1 cellular context compared by ENCODE assay signal in genomic region chr4:127782275-127783025, GRCh38.
TF ChIP-seq lines count a peak whose summit lies in the region.

HSPA4L (plus strand) TSS chr4:127782322; CDS start chr4:127782551, 229 bp downstream.

TF ChIP-seq in HepG2, 621 proteins besides CTCF, POLR2A, EP300 and RAD21 (continued from another document and continues in another):
- TF ChIP-seq GLMP (CRISPR knock-in tag; IDR thresholded peaks at IDR 0.05; ENCODE audit: borderline replicate concordance): no peak
- no peak for TF ChIP-seq THAP11 (CRISPR knock-in tag; IDR thresholded peaks at IDR 0.05)
- TF ChIP-seq HNRNPK (IDR thresholded peaks at IDR 0.05; ENCODE audit: low read depth, low read length, poor library complexity, severe bottlenecking): no peak
- peak; percentile 21; the same call in 1 of the 2 replicates for TF ChIP-seq ZNF280B (CRISPR knock-in tag; IDR thresholded peaks at IDR 0.05; ENCODE audit: borderline replicate concordance)
- peak; percentile 30; the same call in 1 of the 2 replicates for TF ChIP-seq MYC (CRISPR knock-in tag; IDR thresholded peaks at IDR 0.05; ENCODE audit: borderline replicate concordance)
- TF ChIP-seq ZNF614 (CRISPR knock-in tag; IDR thresholded peaks at IDR 0.05; ENCODE audit: borderline replicate concordance): peak; percentile 36; the same call in 1 of the 2 replicates
- no peak for TF ChIP-seq SYNCRIP (IDR thresholded peaks at IDR 0.05; ENCODE audit: insufficient read depth, low read depth, low read length)
- no peak for TF ChIP-seq CHD4 (IDR thresholded peaks at IDR 0.05; ENCODE audit: borderline replicate concordance, low read length)
- TF ChIP-seq ZNF280D (CRISPR knock-in tag; IDR thresholded peaks at IDR 0.05): no peak
- no peak; the same call in 1 of the 2 replicates for TF ChIP-seq ZBTB1 (CRISPR knock-in tag; IDR thresholded peaks at IDR 0.05; ENCODE audit: borderline replicate concordance)
- no peak for TF ChIP-seq ZNF784 (CRISPR knock-in tag; IDR thresholded peaks at IDR 0.05; ENCODE audit: borderline replicate concordance)
- no peak for TF ChIP-seq ZIK1 (CRISPR knock-in tag; IDR thresholded peaks at IDR 0.05; ENCODE audit: borderline replicate concordance, low read depth)
- TF ChIP-seq ZNF543 (CRISPR knock-in tag; IDR thresholded peaks at IDR 0.05): no peak
- TF ChIP-seq PPARG (CRISPR knock-in tag; conservative IDR thresholded peaks at IDR 0.05): no peak
- TF ChIP-seq JDP2 (CRISPR knock-in tag; IDR thresholded peaks at IDR 0.05; ENCODE audit: borderline replicate concordance): no peak
- 0 out of 2 replicates have a peak, but pooled peaks have one; percentile 15 for TF ChIP-seq MEIS2 (CRISPR knock-in tag; IDR thresholded peaks at IDR 0.05)
- TF ChIP-seq AHR (CRISPR knock-in tag; IDR thresholded peaks at IDR 0.05): no peak
- TF ChIP-seq ZNF598 (CRISPR knock-in tag; IDR thresholded peaks at IDR 0.05; ENCODE audit: borderline replicate concordance): peak; percentile 55; the same call in 1 of the 2 replicates
- TF ChIP-seq ZNF724P (CRISPR knock-in tag; IDR thresholded peaks at IDR 0.05; ENCODE audit: borderline replicate concordance): 0 out of 2 replicates have a peak, but pooled peaks have one; percentile 47
- TF ChIP-seq HNRNPH1 (optimal IDR thresholded peaks at IDR 0.05; ENCODE audit: low read depth, low read length): no peak
- peak; percentile 84 for TF ChIP-seq ZNF501 (CRISPR knock-in tag; IDR thresholded peaks at IDR 0.05)
- TF ChIP-seq ZNF75D (CRISPR knock-in tag; IDR thresholded peaks at IDR 0.05; ENCODE audit: borderline replicate concordance): no peak
- TF ChIP-seq ZBTB46 (CRISPR knock-in tag; IDR thresholded peaks at IDR 0.05; ENCODE audit: borderline replicate concordance): no peak
- 0 out of 2 replicates have a peak, but pooled peaks have one; percentile 61 for TF ChIP-seq FOXC1 (CRISPR knock-in tag; IDR thresholded peaks at IDR 0.05; ENCODE audit: borderline replicate concordance)
- TF ChIP-seq ZNF326 (CRISPR knock-in tag; IDR thresholded peaks at IDR 0.05; ENCODE audit: borderline replicate concordance): no peak
- no peak; the same call in 1 of the 2 replicates for TF ChIP-seq ZSCAN9 (CRISPR knock-in tag; IDR thresholded peaks at IDR 0.05; ENCODE audit: borderline replicate concordance)
- peak; percentile 68; the same call in 1 of the 2 replicates for TF ChIP-seq CCDC6 (CRISPR knock-in tag; IDR thresholded peaks at IDR 0.05)
- TF ChIP-seq ZBED4 (CRISPR knock-in tag; IDR thresholded peaks at IDR 0.05; ENCODE audit: borderline replicate concordance): no peak
- no peak for TF ChIP-seq SIX1 (CRISPR knock-in tag; IDR thresholded peaks at IDR 0.05; ENCODE audit: borderline replicate concordance)
- TF ChIP-seq ZBTB40 (IDR thresholded peaks at IDR 0.05): no peak
- no peak for TF ChIP-seq ZBTB40 (CRISPR knock-in tag; IDR thresholded peaks at IDR 0.05)
- no peak for TF ChIP-seq ZNF550 (CRISPR knock-in tag; IDR thresholded peaks at IDR 0.05; ENCODE audit: borderline replicate concordance)
- TF ChIP-seq ZNF761 (CRISPR knock-in tag; conservative IDR thresholded peaks at IDR 0.05): no peak
